In the genomic region with DNA sequence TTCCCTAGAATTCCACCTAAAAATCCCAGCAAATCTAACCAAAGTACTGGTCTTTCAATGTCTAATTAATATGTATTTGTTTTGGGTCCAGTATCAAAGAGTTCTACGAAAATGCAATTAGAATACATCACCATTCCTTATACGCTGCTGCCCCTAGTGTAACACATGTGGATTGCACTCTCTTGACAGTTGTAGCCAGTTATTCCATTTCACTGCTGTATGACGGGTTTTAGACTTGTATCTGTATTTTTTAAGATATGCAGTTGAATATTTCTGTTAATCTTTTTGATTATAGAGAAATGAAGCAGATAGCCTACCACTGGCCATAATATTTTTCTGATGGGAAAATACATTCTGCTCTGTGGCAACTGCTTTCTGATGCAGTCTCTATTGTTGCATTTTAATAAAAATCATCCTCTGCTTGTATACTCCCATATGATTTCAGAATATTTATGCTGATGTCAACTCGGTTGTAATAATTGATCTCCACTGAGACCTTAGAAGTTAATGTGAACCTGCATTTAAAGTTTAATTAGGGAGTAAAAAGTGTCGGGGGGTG, we compare ENCODE assay signal across 1 cellular context.
TF ChIP-seq lines count a peak whose summit lies in the region.

No MANE protein-coding gene starts in this region.

TF ChIP-seq in GM23338, 12 proteins besides CTCF, POLR2A, EP300 and RAD21 (continued from another document):
- TF ChIP-seq, protein P1, sequence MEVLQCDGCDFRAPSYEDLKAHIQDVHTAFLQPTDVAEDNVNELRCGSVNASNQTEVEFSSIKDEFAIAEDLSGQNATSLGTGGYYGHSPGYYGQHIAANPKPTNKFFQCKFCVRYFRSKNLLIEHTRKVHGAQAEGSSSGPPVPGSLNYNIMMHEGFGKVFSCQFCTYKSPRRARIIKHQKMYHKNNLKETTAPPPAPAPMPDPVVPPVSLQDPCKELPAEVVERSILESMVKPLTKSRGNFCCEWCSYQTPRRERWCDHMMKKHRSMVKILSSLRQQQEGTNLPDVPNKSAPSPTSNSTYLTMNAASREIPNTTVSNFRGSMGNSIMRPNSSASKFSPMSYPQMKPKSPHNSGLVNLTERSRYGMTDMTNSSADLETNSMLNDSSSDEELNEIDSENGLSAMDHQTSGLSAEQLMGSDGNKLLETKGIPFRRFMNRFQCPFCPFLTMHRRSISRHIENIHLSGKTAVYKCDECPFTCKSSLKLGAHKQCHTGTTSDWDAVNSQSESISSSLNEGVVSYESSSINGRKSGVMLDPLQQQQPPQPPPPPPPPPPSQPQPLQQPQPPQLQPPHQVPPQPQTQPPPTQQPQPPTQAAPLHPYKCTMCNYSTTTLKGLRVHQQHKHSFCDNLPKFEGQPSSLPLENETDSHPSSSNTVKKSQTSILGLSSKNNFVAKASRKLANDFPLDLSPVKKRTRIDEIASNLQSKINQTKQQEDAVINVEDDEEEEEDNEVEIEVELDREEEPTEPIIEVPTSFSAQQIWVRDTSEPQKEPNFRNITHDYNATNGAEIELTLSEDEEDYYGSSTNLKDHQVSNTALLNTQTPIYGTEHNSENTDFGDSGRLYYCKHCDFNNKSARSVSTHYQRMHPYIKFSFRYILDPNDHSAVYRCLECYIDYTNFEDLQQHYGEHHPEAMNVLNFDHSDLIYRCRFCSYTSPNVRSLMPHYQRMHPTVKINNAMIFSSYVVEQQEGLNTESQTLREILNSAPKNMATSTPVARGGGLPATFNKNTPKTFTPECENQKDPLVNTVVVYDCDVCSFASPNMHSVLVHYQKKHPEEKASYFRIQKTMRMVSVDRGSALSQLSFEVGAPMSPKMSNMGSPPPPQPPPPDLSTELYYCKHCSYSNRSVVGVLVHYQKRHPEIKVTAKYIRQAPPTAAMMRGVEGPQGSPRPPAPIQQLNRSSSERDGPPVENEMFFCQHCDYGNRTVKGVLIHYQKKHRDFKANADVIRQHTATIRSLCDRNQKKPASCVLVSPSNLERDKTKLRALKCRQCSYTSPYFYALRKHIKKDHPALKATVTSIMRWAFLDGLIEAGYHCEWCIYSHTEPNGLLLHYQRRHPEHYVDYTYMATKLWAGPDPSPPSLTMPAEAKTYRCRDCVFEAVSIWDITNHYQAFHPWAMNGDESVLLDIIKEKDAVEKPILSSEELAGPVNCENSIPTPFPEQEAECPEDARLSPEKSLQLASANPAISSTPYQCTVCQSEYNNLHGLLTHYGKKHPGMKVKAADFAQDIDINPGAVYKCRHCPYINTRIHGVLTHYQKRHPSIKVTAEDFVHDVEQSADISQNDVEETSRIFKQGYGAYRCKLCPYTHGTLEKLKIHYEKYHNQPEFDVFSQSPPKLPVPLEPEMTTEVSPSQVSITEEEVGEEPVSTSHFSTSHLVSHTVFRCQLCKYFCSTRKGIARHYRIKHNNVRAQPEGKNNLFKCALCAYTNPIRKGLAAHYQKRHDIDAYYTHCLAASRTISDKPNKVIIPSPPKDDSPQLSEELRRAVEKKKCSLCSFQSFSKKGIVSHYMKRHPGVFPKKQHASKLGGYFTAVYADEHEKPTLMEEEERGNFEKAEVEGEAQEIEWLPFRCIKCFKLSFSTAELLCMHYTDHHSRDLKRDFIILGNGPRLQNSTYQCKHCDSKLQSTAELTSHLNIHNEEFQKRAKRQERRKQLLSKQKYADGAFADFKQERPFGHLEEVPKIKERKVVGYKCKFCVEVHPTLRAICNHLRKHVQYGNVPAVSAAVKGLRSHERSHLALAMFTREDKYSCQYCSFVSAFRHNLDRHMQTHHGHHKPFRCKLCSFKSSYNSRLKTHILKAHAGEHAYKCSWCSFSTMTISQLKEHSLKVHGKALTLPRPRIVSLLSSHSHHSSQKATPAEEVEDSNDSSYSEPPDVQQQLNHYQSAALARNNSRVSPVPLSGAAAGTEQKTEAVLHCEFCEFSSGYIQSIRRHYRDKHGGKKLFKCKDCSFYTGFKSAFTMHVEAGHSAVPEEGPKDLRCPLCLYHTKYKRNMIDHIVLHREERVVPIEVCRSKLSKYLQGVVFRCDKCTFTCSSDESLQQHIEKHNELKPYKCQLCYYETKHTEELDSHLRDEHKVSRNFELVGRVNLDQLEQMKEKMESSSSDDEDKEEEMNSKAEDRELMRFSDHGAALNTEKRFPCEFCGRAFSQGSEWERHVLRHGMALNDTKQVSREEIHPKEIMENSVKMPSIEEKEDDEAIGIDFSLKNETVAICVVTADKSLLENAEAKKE (CRISPR knock-in tag; IDR thresholded peaks at IDR 0.05): no peak
- TF ChIP-seq EZH2 (IDR thresholded peaks at IDR 0.05; ENCODE audit: low read depth, unreplicated experiment) (no peak), ZNF114 (CRISPR knock-in tag; IDR thresholded peaks at IDR 0.05) (no peak), POLR2AphosphoS5 (IDR thresholded peaks at IDR 0.05; ENCODE audit: low read depth) (no peak), EZH2phosphoT487 (IDR thresholded peaks at IDR 0.05; ENCODE audit: unreplicated experiment) (no peak), CREB1 (CRISPR knock-in tag; IDR thresholded peaks at IDR 0.05; ENCODE audit: low read depth) (no peak)
